In the genomic region with DNA sequence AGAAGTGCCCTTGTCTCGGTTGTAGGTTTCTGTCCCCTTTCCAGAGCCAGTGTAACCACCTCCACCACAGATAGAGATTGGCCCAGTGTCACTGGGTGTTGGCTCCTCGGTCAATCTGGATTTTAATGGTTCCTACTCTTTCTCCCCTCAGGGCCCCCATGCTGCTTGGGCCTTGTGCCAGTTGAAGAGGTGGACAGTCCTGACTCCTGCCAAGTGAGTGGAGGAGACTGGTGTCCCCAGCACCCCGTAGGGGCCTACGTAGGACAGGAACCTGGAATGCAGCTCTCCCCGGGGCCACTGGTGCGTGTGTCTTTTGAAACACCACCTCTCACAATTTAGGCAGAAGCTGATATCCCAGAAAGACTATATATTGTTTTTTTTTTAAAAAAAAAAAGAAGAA, we compare ENCODE assay signal across 21 cellular contexts.
DNase-seq lines count a peak whose midpoint lies in the region; TF ChIP-seq lines count a peak whose summit lies in the region.
"Had no signal": no experiment of that assay in that cellular context is flagged by ENCODE, and none has a peak within 500 bp of the region (broad histone marks: within the 10 kb centered on the region; RNA-seq: fewer than 3 reads in every experiment).

No MANE protein-coding gene starts in this region.

- TF ChIP-seq POLR2A in esophagus squamous epithelium (IDR thresholded peaks at IDR 0.05) (no peak), vagina (IDR thresholded peaks at IDR 0.05) (no peak)

- intact Hi-C loops in esophagus squamous epithelium (cut with DNase I) (loop anchor here (5.0 kb wide), 2 partner anchors 149 to 234 kb away; no protein-coding TSS in a partner anchor), vagina (cut with DNase I) (loop anchor here (5.0 to 10.0 kb wide), 2 partner anchors 152 to 234 kb away; no protein-coding TSS in a partner anchor)

- no peaks in the 10 kb centered on the region for H3K27me3 Mint-ChIP-seq in osteocyte (ENCODE audit: unreplicated experiment)
- H3K27me3 Mint-ChIP-seq: B cell; stimulated activated memory B cell treated with anti-CD40 and anti-IgM and Interleukin-4, amounts not matched to agents 10 μg/mL and 1 μg/mL and 100 μg/mL, for 72 hours had no signal

- peaks cover 23% of the 10 kb centered on the region for H3K36me3 Mint-ChIP-seq in osteocyte (ENCODE audit: unreplicated experiment)
- H3K36me3 Mint-ChIP-seq: stimulated activated memory B cell treated with anti-CD40 and anti-IgM and Interleukin-4, amounts not matched to agents 10 μg/mL and 1 μg/mL and 100 μg/mL, for 72 hours had no signal

- H3K4me3 ChIP-seq in esophagus squamous epithelium: no peak overlapping the region
- no peak overlapping the region for H3K4me3 ChIP-seq in vagina
- H3K4me3 ChIP-seq: spleen had no signal

- WGBS in esophagus squamous epithelium, 2 donors: 63 to 70% methylated on average over 2 to 6 of the region's 6 CpGs

- no peak overlapping the region for H3K4me3 Mint-ChIP-seq in osteocyte (ENCODE audit: unreplicated experiment)
- H3K4me3 Mint-ChIP-seq: activated CD4-positive, alpha-beta memory T cell treated with anti-CD3 and anti-CD28 coated beads, Interleukin-2, amount 10 ng/mL, durations not matched to agents 7 days and 5 days; B cell; stimulated activated memory B cell treated with anti-CD40 and anti-IgM and Interleukin-4, amounts not matched to agents 10 μg/mL and 1 μg/mL and 100 μg/mL, for 72 hours had no signal

- H3K36me3 ChIP-seq in esophagus squamous epithelium: peaks cover 0 to 41% (median 0%) of the 10 kb centered on the region in 3 donors
- peaks cover 0 to 23% of the 10 kb centered on the region in 2 donors for H3K36me3 ChIP-seq in vagina
- H3K36me3 ChIP-seq: neutrophil, spleen had no signal

- H3K27ac ChIP-seq in esophagus squamous epithelium (peak overlapping the region; percentile 42 to 77 (median 68)), vagina (peak overlapping the region; percentile 50)
- H3K27ac ChIP-seq: HL-60, neutrophil, spleen had no signal

- H3K27ac Mint-ChIP-seq in osteocyte (ENCODE audit: unreplicated experiment): peak overlapping the region; percentile 51
- H3K27ac Mint-ChIP-seq: activated CD4-positive, alpha-beta memory T cell treated with anti-CD3 and anti-CD28 coated beads, Interleukin-2, amount 10 ng/mL, durations not matched to agents 7 days and 5 days; B cell; stimulated activated memory B cell treated with anti-CD40 and anti-IgM and Interleukin-4, amounts not matched to agents 10 μg/mL and 1 μg/mL and 100 μg/mL, for 72 hours had no signal

- peak; percentile 56 for DNase-seq in DMS 273 (lab: John Stamatoyannopoulos, UW; ENCODE audit: unreplicated experiment)
- DNase-seq in DMS 273 treated with DMSO at 0.1 percent for 48 hours (lab: John Stamatoyannopoulos, UW): no peak
- no peak for DNase-seq in esophagus squamous epithelium (lab: John Stamatoyannopoulos, UW)
- no peak for DNase-seq in osteocyte (ENCODE audit: extremely low spot score, unreplicated experiment)
- peak in 1 of 2 donors; percentile 86 for DNase-seq in vagina (ENCODE audit: extremely low spot score in 2 of 2)
- DNase-seq in AG08395 (ENCODE audit: low spot score): no peak
- DNase-seq in NOMO-1 treated with DMSO at 0.1 percent for 48 hours (lab: John Stamatoyannopoulos, UW; ENCODE audit: unreplicated experiment): no peak
- DNase-seq in NCI-H82 treated with DMSO at 0.1 percent for 48 hours (lab: John Stamatoyannopoulos, UW; ENCODE audit: unreplicated experiment): no peak
- DNase-seq: 8988T; activated CD4-positive, alpha-beta memory T cell treated with anti-CD3 and anti-CD28 coated beads, Interleukin-2, amount 10 ng/mL, durations not matched to agents 7 days and 5 days; activated gamma-delta T cell; effector CD4-positive, alpha-beta T cell; hypothalamus; NCI-H526; spleen; stimulated activated CD4-positive, alpha-beta T cell treated with anti-CD3 and anti-CD28 coated beads, Interleukin-2, amount 100 ng/mL, for 48 hours; T-helper 1 cell had no signal

- no peaks in the 10 kb centered on the region for H3K9me3 Mint-ChIP-seq in osteocyte (ENCODE audit: unreplicated experiment)
- H3K9me3 Mint-ChIP-seq: activated CD4-positive, alpha-beta memory T cell treated with anti-CD3 and anti-CD28 coated beads, Interleukin-2, amount 10 ng/mL, durations not matched to agents 7 days and 5 days; stimulated activated memory B cell treated with anti-CD40 and anti-IgM and Interleukin-4, amounts not matched to agents 10 μg/mL and 1 μg/mL and 100 μg/mL, for 72 hours had no signal

- H3K9me3 ChIP-seq in esophagus squamous epithelium (no peaks in the 10 kb centered on the region), vagina (no peaks in the 10 kb centered on the region)
- H3K9me3 ChIP-seq: neutrophil, spleen had no signal

- TF ChIP-seq CTCF in esophagus squamous epithelium (IDR thresholded peaks at IDR 0.05): no peak
- TF ChIP-seq CTCF in osteocyte (IDR thresholded peaks at IDR 0.05): no peak
- no peak for TF ChIP-seq CTCF in vagina (IDR thresholded peaks at IDR 0.05)

- H3K4me1 ChIP-seq in esophagus squamous epithelium (peaks cover 7 to 53% (median 23%) of the 10 kb centered on the region in 3 donors), vagina (peaks cover 12% of the 10 kb centered on the region)
- H3K4me1 ChIP-seq: spleen had no signal

- H3K27me3 ChIP-seq in esophagus squamous epithelium (no peaks in the 10 kb centered on the region), vagina (no peaks in the 10 kb centered on the region)
- H3K27me3 ChIP-seq: neutrophil, spleen had no signal

- peaks cover 16% of the 10 kb centered on the region for H3K4me1 Mint-ChIP-seq in osteocyte (ENCODE audit: unreplicated experiment)
- H3K4me1 Mint-ChIP-seq: activated CD4-positive, alpha-beta memory T cell treated with anti-CD3 and anti-CD28 coated beads, Interleukin-2, amount 10 ng/mL, durations not matched to agents 7 days and 5 days; B cell; stimulated activated memory B cell treated with anti-CD40 and anti-IgM and Interleukin-4, amounts not matched to agents 10 μg/mL and 1 μg/mL and 100 μg/mL, for 72 hours had no signal
